ENCODE assay signal across 30 cellular contexts in the genomic region with DNA sequence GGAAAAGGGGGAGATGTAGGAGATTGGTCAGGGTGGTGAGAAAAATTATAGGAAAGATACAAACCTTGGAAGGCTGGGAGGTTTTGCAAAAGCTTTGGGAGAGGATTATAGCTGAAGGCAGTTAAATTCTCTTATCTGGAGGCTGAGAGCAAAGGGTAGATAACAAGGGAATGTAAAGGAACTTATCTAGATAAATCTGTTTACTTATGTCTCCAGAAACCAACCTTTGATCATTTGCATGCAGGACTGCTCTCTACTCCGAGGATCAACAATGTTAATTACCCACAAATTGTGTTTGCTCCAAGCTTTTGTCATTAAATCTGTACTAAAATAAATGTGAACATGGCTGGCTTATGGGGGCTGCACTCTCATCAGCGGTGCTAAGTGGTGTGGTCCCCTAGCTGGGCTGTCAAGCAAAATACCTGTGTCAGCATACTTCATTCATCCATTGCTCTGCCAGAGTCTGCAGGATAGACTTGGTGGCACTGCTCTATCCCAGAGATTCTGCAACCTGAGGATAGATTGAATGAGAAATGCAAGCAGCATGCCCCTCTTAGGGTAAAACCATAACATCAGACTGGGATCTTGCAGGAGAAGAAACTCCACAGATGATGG.
"Had no signal": no experiment of that assay in that cellular context is flagged by ENCODE, and none has a peak within 500 bp of the region (broad histone marks: within the 10 kb centered on the region; RNA-seq: fewer than 3 reads in every experiment).

No MANE protein-coding gene starts in this region.

- ATAC-seq: activated CD8-positive, alpha-beta T cell treated with anti-CD3 and anti-CD28 coated beads for 36 hours; activated T-cell treated with anti-CD3 and anti-CD28 coated beads, Interleukin-2, amount 50 U/mL, for 4 hours; activated T-helper 17 cell treated with anti-CD3 and anti-CD28 coated beads, Interleukin-2, amount 50 U/mL, for 72 hours; gastrocnemius medialis; left cardiac atrium; naive thymus-derived CD4-positive, alpha-beta T cell; pancreas; psoas muscle; T-helper 17 cell had no signal

- H3K4me3 Mint-ChIP-seq: activated CD4-positive, alpha-beta T cell treated with anti-CD3 and anti-CD28 coated beads, Interleukin-2, amount 10 ng/mL, durations not matched to agents 7 days and 5 days; activated CD8-positive, alpha-beta T cell treated with anti-CD3 and anti-CD28 coated beads for 36 hours; activated T-cell treated with anti-CD3 and anti-CD28 coated beads, Interleukin-2, amount 50 U/mL, for 4 hours; activated T-helper 17 cell treated with anti-CD3 and anti-CD28 coated beads, Interleukin-2, amount 50 U/mL, for 72 hours; central memory CD8-positive, alpha-beta T cell; mesothelial cell of epicardium; naive thymus-derived CD4-positive, alpha-beta T cell; neural crest cell; T-helper 17 cell had no signal

- H3K4me1 ChIP-seq: gastrocnemius medialis, pancreas, psoas muscle, tibial nerve had no signal

- H3K36me3 ChIP-seq: gastrocnemius medialis, pancreas, tibial nerve had no signal

- H3K4me3 ChIP-seq: dorsolateral prefrontal cortex, gastrocnemius medialis, pancreas, psoas muscle, tibial nerve had no signal

- H3K27ac ChIP-seq: dorsolateral prefrontal cortex, gastrocnemius medialis, pancreas, psoas muscle, tibial nerve had no signal

- DNase-seq: activated CD4-positive, alpha-beta T cell treated with anti-CD3 and anti-CD28 coated beads, Interleukin-2, amount 10 ng/mL, durations not matched to agents 7 days and 5 days; activated CD4-positive, CD25-positive, alpha-beta regulatory T cell treated with anti-CD3 and anti-CD28 coated beads, Interleukin-2, amount 50 U/mL, for 72 hours; activated CD8-positive, alpha-beta T cell treated with anti-CD3 and anti-CD28 coated beads for 36 hours; activated gamma-delta T cell treated with Interleukin-2 at 50 U/mL for 16 hours; activated naive CD4-positive, alpha-beta T cell treated with anti-CD3 and anti-CD28 coated beads, Interleukin-2, amount 50 U/mL, for 16 hours; activated T-cell treated with anti-CD3 and anti-CD28 coated beads, Interleukin-2, amount 50 U/mL, for 4 hours; anterior cingulate cortex; dorsolateral prefrontal cortex; effector memory CD4-positive, alpha-beta T cell; erythroblast; gastrocnemius medialis; glutamatergic neuron; hippocampal formation; left cardiac atrium; mammary epithelial cell; naive thymus-derived CD4-positive, alpha-beta T cell; nucleus accumbens; pancreas; psoas muscle; stimulated activated CD4-positive, alpha-beta T cell treated with anti-CD3 and anti-CD28 coated beads, Interleukin-15, amount 100 ng/mL, for 24 hours; stimulated activated naive CD4-positive, alpha-beta T cell; T-helper 17 cell; T1000 had no signal

- H3K27me3 Mint-ChIP-seq: activated CD4-positive, alpha-beta T cell treated with anti-CD3 and anti-CD28 coated beads, Interleukin-2, amount 10 ng/mL, durations not matched to agents 7 days and 5 days; activated CD8-positive, alpha-beta T cell treated with anti-CD3 and anti-CD28 coated beads for 36 hours; activated T-helper 17 cell treated with anti-CD3 and anti-CD28 coated beads, Interleukin-2, amount 50 U/mL, for 72 hours; central memory CD8-positive, alpha-beta T cell; naive thymus-derived CD4-positive, alpha-beta T cell; T-helper 17 cell had no signal

- H3K9me3 ChIP-seq: gastrocnemius medialis, pancreas had no signal

- H3K4me1 Mint-ChIP-seq: activated CD4-positive, alpha-beta T cell treated with anti-CD3 and anti-CD28 coated beads, Interleukin-2, amount 10 ng/mL, durations not matched to agents 7 days and 5 days; activated T-helper 17 cell treated with anti-CD3 and anti-CD28 coated beads, Interleukin-2, amount 50 U/mL, for 72 hours; central memory CD8-positive, alpha-beta T cell; naive thymus-derived CD4-positive, alpha-beta T cell; neural crest cell; T-helper 17 cell had no signal

- FAIRE-seq: bronchial epithelial cell, keratinocyte, pancreas had no signal

- H3K27me3 ChIP-seq: gastrocnemius medialis, pancreas, tibial nerve had no signal

- H3K36me3 Mint-ChIP-seq: naive thymus-derived CD4-positive, alpha-beta T cell had no signal

- H3K27ac Mint-ChIP-seq: activated CD4-positive, alpha-beta T cell treated with anti-CD3 and anti-CD28 coated beads, Interleukin-2, amount 10 ng/mL, durations not matched to agents 7 days and 5 days; activated CD8-positive, alpha-beta T cell treated with anti-CD3 and anti-CD28 coated beads for 36 hours; activated T-helper 17 cell treated with anti-CD3 and anti-CD28 coated beads, Interleukin-2, amount 50 U/mL, for 72 hours; mesothelial cell of epicardium; naive thymus-derived CD4-positive, alpha-beta T cell; T-helper 17 cell had no signal
